Comparison of ENCODE assay signal across 8 cellular contexts in the genomic region with DNA sequence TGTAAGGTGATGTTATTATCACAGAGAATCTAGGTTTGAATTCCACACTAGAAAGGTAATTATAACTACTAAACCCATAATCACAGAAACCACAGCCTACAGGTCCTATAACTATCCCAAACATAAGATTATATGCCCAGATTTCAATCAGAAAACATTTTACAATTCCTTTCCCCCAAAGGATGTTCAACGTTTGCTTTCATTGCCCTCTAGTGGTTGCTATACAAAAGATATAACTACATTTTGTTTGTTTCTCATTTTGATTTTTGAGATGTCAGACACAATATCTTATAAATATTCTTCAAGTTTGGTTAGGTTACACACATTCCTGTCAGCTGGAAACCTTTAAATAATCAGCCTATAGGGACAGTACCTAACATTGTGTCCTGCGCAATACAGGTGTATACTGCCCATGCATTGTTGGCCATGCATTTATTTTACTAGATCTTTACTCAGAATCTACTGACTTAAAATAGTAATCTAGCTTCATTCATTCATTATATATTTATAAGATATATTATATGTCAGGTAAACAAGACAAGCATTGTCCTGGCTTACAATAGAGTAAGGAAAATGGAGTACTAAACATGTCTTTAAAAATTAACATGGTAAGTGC.
DNase-seq lines count a peak whose midpoint lies in the region; ATAC-seq, FAIRE-seq and TF ChIP-seq lines count a peak whose summit lies in the region.

No MANE protein-coding gene starts in this region.

- DNase-seq in DMS53 treated with DMSO at 0.1 percent for 48 hours (lab: John Stamatoyannopoulos, UW; ENCODE audit: unreplicated experiment), result peak; percentile 69
- DNase-seq in LHCN-M2 (ENCODE audit: low read depth), result peak; percentile 6
- no peak for DNase-seq in WTC11 (ENCODE audit: low spot score)
- DNase-seq in HepG2 (ENCODE audit: low spot score), result peak; percentile 9
- no peak for DNase-seq in stimulated activated CD4-positive, alpha-beta T cell treated with anti-CD3 and anti-CD28 coated beads, Interleukin-15, amount 100 ng/mL, for 24 hours
- no peak for DNase-seq in cardiac septum (ENCODE audit: low spot score)
- DNase-seq in DMS79 (lab: John Stamatoyannopoulos, UW), result no peak

- WGBS in HepG2 (ENCODE audit: low lambda C conversion rate), result 50% methylated on average over 2 of the region's 2 CpGs

- no peak for TF ChIP-seq EP300 in HepG2 (IDR thresholded peaks at IDR 0.05; ENCODE audit: low read depth in 2 of 2, low read length in 2 of 2)
- no peak for TF ChIP-seq EP300 in HepG2 (CRISPR knock-in tag; IDR thresholded peaks at IDR 0.05; ENCODE audit: borderline replicate concordance)

- TF ChIP-seq CTCF in WTC11 (IDR thresholded peaks at IDR 0.05) (peak; percentile 23; the same call in 1 of the 2 replicates), HepG2 (CRISPR knock-in tag; IDR thresholded peaks at IDR 0.05) (peak; percentile 56)

- H3K79me2 ChIP-seq in HepG2 (ENCODE audit: insufficient read depth, low read length), result no peaks in the 10 kb centered on the region

- H3K9me3 ChIP-seq in HepG2 (ENCODE audit: low read length), result no peaks in the 10 kb centered on the region

- no peak for FAIRE-seq in HepG2 (lab: Jason Lieb, UNC)

- no peak overlapping the region for H3K4me2 ChIP-seq in HepG2 (ENCODE audit: low read depth, low read length)

- no peaks in the 10 kb centered on the region for H3K4me1 ChIP-seq in HepG2 (ENCODE audit: insufficient read depth, low read length)

- no peak for TF ChIP-seq POLR2A in HepG2 (IDR thresholded peaks at IDR 0.05; ENCODE audit: insufficient read depth in 1 of 2, low read depth in 2 of 2, low read length in 2 of 2)

- H3K27ac Mint-ChIP-seq in WTC11, result no peak overlapping the region

- POLR2A ChIA-PET in WTC11 (lab: Charles Lee) (no interaction called here), HepG2 (lab: Yijun Ruan, JAX) (no interaction called here)

- no TSS peak for BruUV-seq in HepG2 (replicated peaks; lab: Mats Ljungman, UMichigan)

- no peaks in the 10 kb centered on the region for H3K9me3 Mint-ChIP-seq in WTC11

- no peak overlapping the region for H3K27ac ChIP-seq in HepG2 (ENCODE audit: extremely low read length, insufficient read depth, low read length)

- TF ChIP-seq RAD21 in HepG2 (CRISPR knock-in tag; IDR thresholded peaks at IDR 0.05), result no peak

- no peaks in the 10 kb centered on the region for H3K36me3 Mint-ChIP-seq in WTC11

- CTCF ChIA-PET in WTC11 (lab: Charles Lee), result interaction anchor here (1.0 to 1.6 kb wide), 5 partner anchors 94 to 598 kb away, joined by 3 to 11 read pairs (median 5); no protein-coding TSS in a partner anchor
- CTCF ChIA-PET in HepG2 (lab: Yijun Ruan, JAX; ENCODE audit: low intra/inter-chr PET ratio, low total read pairs), result interaction anchor here (1.0 to 1.6 kb wide), 3 partner anchors 524 to 950 kb away, joined by 3 to 7 read pairs (median 4); no protein-coding TSS in a partner anchor

- H3K9ac ChIP-seq in HepG2 (ENCODE audit: insufficient read depth, low read depth, low read length), result no peak overlapping the region

- H3K27me3 ChIP-seq in HepG2 (ENCODE audit: control insufficient read depth in 1 of 2, insufficient read depth in 2 of 2, low read length in 2 of 2), result no peaks in the 10 kb centered on the region

- intact Hi-C loops in HepG2 (cut with micrococcal nuclease; ENCODE audit: unreplicated experiment), result loop anchor here (1.0 kb wide), 3 partner anchors 523 to 597 kb away; no protein-coding TSS in a partner anchor
- intact Hi-C loops in cardiac septum (cut with DNase I), result loop anchor here (5.0 to 10.0 kb wide), 3 partner anchors 524 to 1132 kb away; no protein-coding TSS in a partner anchor

- H2AFZ ChIP-seq in HepG2 (ENCODE audit: low read length), result no peak overlapping the region

- no peaks in the 10 kb centered on the region for H3K4me1 Mint-ChIP-seq in WTC11

- H3K4me3 Mint-ChIP-seq in WTC11, result no peak overlapping the region

- in situ Hi-C loops in HepG2 (cut with HindIII; ENCODE audit: extremely low pct_ligation_motif_present, low pct_unique_long_range_greater_than_20kb), result loop anchor here (10.0 to 25.0 kb wide), 3 partner anchors 592 to 1104 kb away; no protein-coding TSS in a partner anchor

- no peak for ATAC-seq in WTC11
- no peak for ATAC-seq in HepG2
- ATAC-seq in GM18498 (IDR thresholded peaks at IDR 0.05; ENCODE audit: unreplicated experiment), result no peak

- H3K4me3 ChIP-seq in HepG2 (replicated peaks in 1 of 3; ENCODE audit: insufficient read depth in 1 of 3, low read depth in 2 of 3, low read length in 3 of 3), result no peak overlapping the region

- no peaks in the 10 kb centered on the region for H3K36me3 ChIP-seq in HepG2 (replicated peaks in 1 of 2; ENCODE audit: control insufficient read depth in 1 of 2, insufficient read depth in 2 of 2, low read length in 2 of 2)

- H4K20me1 ChIP-seq in HepG2 (ENCODE audit: insufficient read depth, low read length), result no peaks in the 10 kb centered on the region

- no peaks in the 10 kb centered on the region for H3K27me3 Mint-ChIP-seq in WTC11 (ENCODE audit: low read depth)

TF ChIP-seq in WTC11, 78 proteins besides CTCF, POLR2A, EP300 and RAD21 (continues in another document):
- no peak for TF ChIP-seq PRDM15 (CRISPR knock-in tag; IDR thresholded peaks at IDR 0.05)

TF ChIP-seq in HepG2, 621 proteins besides CTCF, POLR2A, EP300 and RAD21:
- TF ChIP-seq NFKB2 (CRISPR knock-in tag; IDR thresholded peaks at IDR 0.05; ENCODE audit: borderline replicate concordance), result no peak
- TF ChIP-seq, protein P1, sequence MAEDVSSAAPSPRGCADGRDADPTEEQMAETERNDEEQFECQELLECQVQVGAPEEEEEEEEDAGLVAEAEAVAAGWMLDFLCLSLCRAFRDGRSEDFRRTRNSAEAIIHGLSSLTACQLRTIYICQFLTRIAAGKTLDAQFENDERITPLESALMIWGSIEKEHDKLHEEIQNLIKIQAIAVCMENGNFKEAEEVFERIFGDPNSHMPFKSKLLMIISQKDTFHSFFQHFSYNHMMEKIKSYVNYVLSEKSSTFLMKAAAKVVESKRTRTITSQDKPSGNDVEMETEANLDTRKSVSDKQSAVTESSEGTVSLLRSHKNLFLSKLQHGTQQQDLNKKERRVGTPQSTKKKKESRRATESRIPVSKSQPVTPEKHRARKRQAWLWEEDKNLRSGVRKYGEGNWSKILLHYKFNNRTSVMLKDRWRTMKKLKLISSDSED (CRISPR knock-in tag; IDR thresholded peaks at IDR 0.05), result no peak
- TF ChIP-seq SMC3 (IDR thresholded peaks at IDR 0.05; ENCODE audit: low read length), result peak; percentile 26; the same call in 1 of the 2 replicates
- TF ChIP-seq STAG1 (CRISPR knock-in tag; IDR thresholded peaks at IDR 0.05), result peak; percentile 74
TF ChIP-seq in HepG2: peak in this region for 2.

Comparison
In these comparisons a context has a peak if more than half of its experiments do, and no peak if none do; other contexts are left out.
1. DNase-seq: peak in DMS53 treated with DMSO at 0.1 percent for 48 hours (single experiment), LHCN-M2 (single experiment) and HepG2 (single experiment); none in WTC11 (single experiment), stimulated activated CD4-positive, alpha-beta T cell treated with anti-CD3 and anti-CD28 coated beads, Interleukin-15, amount 100 ng/mL, for 24 hours (single experiment), cardiac septum (single experiment) and DMS79 (single experiment).